In the genomic region with DNA sequence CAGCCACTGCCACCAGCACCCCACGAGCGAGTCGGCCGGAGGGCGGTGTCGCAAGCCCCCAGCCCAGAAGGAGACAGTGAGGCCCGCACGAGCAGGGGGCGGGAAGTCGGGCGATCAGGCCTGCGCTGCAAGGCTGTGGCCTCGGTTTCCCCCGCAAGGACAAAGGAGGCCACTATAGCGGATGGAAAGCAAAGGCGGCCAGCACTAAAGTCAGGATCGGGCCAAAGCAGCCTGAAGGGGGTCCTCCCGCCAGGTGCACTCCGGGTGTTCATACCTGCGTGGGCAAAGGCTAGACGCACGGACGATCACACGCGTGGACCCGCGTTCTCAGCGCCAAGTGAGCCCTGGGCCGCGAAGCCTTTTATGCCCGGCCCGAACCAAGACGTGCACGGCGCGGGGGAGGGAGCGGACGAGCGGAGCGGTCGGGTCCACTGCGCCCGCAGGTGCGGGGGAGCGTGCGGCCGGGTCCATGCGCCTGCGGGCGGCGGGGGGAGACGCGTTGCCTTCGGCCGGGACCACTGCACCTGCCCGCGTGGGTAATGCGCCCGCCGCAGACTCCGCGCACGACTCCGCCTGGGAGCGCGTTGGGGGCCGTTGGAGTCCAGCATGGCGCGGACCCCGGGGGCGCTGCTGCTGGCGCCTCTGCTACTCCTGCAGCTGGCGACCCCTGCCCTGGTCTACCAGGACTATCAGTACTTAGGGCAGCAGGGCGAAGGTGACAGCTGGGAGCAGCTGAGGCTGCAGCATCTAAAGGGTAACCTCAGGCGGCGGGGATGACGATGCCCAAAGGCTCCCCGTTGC, we compare ENCODE assay signal across 1 cellular context.
TF ChIP-seq lines count a peak whose summit lies in the region.

A gene (minus strand): TSS at position 335 of the 801 bp plus-strand sequence. CDS start 539 bp downstream, outside the sequence.
A gene (plus strand): TSS at position 604 of the 801 bp plus-strand sequence. CDS start 3 bp downstream, at position 607.

TF ChIP-seq in HepG2, 621 proteins besides CTCF, POLR2A, EP300 and RAD21 (continued from another document and continues in another):
- TF ChIP-seq, protein P1, sequence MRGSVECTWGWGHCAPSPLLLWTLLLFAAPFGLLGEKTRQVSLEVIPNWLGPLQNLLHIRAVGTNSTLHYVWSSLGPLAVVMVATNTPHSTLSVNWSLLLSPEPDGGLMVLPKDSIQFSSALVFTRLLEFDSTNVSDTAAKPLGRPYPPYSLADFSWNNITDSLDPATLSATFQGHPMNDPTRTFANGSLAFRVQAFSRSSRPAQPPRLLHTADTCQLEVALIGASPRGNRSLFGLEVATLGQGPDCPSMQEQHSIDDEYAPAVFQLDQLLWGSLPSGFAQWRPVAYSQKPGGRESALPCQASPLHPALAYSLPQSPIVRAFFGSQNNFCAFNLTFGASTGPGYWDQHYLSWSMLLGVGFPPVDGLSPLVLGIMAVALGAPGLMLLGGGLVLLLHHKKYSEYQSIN (CRISPR knock-in tag; IDR thresholded peaks at IDR 0.05; ENCODE audit: borderline replicate concordance): no peak
- TF ChIP-seq MIER2 (CRISPR knock-in tag; IDR thresholded peaks at IDR 0.05) (peak; percentile 54; the same call in 1 of the 2 replicates), ZNF660 (CRISPR knock-in tag; IDR thresholded peaks at IDR 0.05; ENCODE audit: borderline replicate concordance, low read depth) (no peak), ZNF460 (CRISPR knock-in tag; IDR thresholded peaks at IDR 0.05; ENCODE audit: borderline replicate concordance) (peak; percentile 55), NFE2 (CRISPR knock-in tag; IDR thresholded peaks at IDR 0.05) (no peak), ZNF430 (CRISPR knock-in tag; IDR thresholded peaks at IDR 0.05) (peak; percentile 97), ZNF746 (CRISPR knock-in tag; IDR thresholded peaks at IDR 0.05) (no peak), JUNB (CRISPR knock-in tag; IDR thresholded peaks at IDR 0.05; ENCODE audit: borderline replicate concordance) (no peak), KDM6A (CRISPR knock-in tag; IDR thresholded peaks at IDR 0.05; ENCODE audit: low read depth) (no peak), ZNF292 (CRISPR knock-in tag; IDR thresholded peaks at IDR 0.05; ENCODE audit: borderline replicate concordance, low read depth) (peak; percentile 20; the same call in 1 of the 2 replicates), SP4 (CRISPR knock-in tag; IDR thresholded peaks at IDR 0.05) (peak; percentile 54; the same call in 1 of the 2 replicates), TBP (CRISPR knock-in tag; IDR thresholded peaks at IDR 0.05) (peak; percentile 38; the same call in 1 of the 2 replicates), HES4 (CRISPR knock-in tag; IDR thresholded peaks at IDR 0.05; ENCODE audit: borderline replicate concordance) (peak; percentile 81; the same call in 1 of the 2 replicates), ZFP62 (CRISPR knock-in tag; IDR thresholded peaks at IDR 0.05) (peak; percentile 98), ZNF547 (CRISPR knock-in tag; IDR thresholded peaks at IDR 0.05) (peak; percentile 93)
- TF ChIP-seq, protein P2, sequence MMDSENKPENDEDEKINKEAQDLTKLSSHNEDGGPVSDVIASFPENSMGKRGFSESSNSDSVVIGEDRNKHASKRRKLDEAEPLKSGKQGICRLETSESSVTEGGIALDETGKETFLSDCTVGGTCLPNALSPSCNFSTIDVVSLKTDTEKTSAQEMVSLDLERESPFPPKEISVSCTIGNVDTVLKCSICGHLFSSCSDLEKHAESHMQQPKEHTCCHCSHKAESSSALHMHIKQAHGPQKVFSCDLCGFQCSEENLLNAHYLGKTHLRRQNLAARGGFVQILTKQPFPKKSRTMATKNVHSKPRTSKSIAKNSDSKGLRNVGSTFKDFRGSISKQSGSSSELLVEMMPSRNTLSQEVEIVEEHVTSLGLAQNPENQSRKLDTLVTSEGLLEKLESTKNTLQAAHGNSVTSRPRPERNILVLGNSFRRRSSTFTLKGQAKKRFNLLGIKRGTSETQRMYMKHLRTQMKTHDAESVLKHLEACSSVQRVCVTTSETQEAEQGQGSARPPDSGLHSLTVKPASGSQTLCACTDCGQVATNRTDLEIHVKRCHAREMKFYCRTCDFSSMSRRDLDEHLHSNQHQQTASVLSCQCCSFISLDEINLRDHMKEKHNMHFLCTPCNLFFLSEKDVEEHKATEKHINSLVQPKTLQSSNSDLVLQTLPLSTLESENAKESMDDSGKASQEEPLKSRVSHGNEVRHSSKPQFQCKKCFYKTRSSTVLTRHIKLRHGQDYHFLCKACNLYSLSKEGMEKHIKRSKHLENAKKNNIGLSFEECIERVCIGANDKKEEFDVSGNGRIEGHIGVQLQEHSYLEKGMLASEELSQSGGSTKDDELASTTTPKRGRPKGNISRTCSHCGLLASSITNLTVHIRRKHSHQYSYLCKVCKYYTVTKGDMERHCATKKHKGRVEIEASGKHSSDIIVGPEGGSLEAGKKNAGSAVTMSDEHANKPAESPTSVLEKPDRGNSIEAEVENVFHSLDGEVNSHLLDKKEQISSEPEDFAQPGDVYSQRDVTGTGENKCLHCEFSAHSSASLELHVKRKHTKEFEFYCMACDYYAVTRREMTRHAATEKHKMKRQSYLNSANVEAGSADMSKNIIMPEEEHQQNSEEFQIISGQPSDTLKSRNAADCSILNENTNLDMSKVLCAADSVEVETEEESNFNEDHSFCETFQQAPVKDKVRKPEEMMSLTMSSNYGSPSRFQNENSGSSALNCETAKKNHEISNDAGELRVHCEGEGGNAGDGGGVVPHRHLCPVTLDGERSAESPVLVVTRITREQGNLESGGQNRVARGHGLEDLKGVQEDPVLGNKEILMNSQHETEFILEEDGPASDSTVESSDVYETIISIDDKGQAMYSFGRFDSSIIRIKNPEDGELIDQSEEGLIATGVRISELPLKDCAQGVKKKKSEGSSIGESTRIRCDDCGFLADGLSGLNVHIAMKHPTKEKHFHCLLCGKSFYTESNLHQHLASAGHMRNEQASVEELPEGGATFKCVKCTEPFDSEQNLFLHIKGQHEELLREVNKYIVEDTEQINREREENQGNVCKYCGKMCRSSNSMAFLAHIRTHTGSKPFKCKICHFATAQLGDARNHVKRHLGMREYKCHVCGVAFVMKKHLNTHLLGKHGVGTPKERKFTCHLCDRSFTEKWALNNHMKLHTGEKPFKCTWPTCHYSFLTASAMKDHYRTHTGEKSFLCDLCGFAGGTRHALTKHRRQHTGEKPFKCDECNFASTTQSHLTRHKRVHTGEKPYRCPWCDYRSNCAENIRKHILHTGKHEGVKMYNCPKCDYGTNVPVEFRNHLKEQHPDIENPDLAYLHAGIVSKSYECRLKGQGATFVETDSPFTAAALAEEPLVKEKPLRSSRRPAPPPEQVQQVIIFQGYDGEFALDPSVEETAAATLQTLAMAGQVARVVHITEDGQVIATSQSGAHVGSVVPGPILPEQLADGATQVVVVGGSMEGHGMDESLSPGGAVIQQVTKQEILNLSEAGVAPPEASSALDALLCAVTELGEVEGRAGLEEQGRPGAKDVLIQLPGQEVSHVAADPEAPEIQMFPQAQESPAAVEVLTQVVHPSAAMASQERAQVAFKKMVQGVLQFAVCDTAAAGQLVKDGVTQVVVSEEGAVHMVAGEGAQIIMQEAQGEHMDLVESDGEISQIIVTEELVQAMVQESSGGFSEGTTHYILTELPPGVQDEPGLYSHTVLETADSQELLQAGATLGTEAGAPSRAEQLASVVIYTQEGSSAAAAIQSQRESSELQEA (CRISPR knock-in tag; IDR thresholded peaks at IDR 0.05; ENCODE audit: not compliant biosample characterization): peak; percentile 70
- TF ChIP-seq, protein P3, sequence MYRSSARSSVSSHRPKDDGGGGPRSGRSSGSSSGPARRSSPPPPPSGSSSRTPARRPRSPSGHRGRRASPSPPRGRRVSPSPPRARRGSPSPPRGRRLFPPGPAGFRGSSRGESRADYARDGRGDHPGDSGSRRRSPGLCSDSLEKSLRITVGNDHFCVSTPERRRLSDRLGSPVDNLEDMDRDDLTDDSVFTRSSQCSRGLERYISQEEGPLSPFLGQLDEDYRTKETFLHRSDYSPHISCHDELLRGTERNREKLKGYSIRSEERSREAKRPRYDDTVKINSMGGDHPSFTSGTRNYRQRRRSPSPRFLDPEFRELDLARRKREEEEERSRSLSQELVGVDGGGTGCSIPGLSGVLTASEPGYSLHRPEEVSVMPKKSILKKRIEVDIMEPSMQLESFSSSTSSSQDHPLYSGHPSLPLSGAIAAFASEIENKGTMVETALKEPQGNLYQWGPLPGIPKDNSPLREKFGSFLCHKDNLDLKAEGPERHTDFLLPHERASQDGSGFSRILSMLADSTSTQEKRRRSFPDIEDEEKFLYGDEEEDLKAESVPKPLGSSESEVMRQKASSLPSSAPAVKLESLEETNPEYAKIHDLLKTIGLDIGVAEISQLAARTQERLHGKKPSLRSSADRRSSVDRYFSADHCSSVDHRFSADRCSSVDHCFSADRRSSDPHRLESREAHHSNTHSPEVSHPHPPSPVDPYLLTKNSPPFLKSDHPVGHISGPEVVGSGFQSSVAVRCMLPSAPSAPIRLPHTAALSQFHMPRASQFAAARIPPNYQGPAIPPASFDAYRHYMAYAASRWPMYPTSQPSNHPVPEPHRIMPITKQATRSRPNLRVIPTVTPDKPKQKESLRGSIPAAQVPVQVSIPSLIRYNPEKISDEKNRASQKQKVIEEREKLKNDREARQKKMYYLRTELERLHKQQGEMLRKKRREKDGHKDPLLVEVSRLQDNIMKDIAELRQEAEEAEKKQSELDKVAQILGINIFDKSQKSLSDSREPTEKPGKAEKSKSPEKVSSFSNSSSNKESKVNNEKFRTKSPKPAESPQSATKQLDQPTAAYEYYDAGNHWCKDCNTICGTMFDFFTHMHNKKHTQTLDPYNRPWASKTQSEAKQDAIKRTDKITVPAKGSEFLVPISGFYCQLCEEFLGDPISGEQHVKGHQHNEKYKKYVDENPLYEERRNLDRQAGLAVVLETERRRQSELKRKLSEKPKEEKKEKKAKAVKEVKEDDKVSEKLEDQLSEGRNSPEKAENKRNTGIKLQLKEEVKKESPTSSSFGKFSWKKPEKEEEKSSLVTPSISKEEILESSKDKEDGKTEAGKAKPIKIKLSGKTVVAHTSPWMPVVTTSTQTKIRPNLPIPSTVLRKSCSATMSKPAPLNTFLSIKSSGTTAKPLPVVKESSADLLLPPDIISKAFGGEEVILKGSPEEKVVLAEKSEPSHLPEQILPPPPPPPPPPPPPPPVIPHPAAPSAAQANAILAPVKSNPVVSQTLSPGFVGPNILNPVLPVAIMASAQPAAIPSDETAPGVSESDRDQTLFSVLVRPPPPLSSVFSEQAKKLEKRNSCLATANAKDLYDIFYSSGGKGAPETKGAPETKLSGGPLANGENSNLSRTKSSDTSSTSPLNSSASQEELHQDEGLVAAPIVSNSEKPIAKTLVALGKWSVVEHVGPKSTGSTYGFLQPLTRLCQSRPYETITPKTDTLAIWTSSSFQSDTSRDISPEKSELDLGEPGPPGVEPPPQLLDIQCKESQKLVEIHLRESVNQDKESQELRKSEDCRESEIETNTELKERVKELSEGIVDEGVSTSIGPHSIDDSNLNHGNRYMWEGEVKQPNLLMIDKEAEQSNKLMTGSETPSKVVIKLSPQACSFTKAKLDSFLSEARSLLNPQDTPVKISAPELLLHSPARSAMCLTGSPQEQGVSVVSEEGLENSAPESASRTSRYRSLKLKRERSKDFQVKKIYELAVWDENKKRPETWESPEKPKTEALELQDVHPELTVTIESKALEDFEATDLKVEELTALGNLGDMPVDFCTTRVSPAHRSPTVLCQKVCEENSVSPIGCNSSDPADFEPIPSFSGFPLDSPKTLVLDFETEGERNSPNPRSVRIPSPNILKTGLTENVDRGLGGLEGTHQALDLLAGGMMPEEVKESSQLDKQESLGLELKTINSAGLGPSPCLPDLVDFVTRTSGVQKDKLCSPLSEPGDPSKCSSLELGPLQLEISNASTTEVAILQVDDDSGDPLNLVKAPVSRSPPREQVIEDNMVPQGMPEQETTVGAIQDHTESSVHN (CRISPR knock-in tag; IDR thresholded peaks at IDR 0.05): 0 out of 2 replicates have a peak, but pooled peaks have one; percentile 21
- TF ChIP-seq, protein P4, sequence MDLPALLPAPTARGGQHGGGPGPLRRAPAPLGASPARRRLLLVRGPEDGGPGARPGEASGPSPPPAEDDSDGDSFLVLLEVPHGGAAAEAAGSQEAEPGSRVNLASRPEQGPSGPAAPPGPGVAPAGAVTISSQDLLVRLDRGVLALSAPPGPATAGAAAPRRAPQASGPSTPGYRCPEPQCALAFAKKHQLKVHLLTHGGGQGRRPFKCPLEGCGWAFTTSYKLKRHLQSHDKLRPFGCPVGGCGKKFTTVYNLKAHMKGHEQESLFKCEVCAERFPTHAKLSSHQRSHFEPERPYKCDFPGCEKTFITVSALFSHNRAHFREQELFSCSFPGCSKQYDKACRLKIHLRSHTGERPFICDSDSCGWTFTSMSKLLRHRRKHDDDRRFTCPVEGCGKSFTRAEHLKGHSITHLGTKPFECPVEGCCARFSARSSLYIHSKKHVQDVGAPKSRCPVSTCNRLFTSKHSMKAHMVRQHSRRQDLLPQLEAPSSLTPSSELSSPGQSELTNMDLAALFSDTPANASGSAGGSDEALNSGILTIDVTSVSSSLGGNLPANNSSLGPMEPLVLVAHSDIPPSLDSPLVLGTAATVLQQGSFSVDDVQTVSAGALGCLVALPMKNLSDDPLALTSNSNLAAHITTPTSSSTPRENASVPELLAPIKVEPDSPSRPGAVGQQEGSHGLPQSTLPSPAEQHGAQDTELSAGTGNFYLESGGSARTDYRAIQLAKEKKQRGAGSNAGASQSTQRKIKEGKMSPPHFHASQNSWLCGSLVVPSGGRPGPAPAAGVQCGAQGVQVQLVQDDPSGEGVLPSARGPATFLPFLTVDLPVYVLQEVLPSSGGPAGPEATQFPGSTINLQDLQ (CRISPR knock-in tag; IDR thresholded peaks at IDR 0.05): no peak
- TF ChIP-seq, protein P5, sequence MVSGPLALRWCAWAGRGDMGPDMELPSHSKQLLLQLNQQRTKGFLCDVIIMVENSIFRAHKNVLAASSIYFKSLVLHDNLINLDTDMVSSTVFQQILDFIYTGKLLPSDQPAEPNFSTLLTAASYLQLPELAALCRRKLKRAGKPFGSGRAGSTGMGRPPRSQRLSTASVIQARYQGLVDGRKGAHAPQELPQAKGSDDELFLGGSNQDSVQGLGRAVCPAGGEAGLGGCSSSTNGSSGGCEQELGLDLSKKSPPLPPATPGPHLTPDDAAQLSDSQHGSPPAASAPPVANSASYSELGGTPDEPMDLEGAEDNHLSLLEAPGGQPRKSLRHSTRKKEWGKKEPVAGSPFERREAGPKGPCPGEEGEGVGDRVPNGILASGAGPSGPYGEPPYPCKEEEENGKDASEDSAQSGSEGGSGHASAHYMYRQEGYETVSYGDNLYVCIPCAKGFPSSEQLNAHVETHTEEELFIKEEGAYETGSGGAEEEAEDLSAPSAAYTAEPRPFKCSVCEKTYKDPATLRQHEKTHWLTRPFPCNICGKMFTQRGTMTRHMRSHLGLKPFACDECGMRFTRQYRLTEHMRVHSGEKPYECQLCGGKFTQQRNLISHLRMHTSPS (CRISPR knock-in tag; IDR thresholded peaks at IDR 0.05; ENCODE audit: low read depth): no peak
- TF ChIP-seq, protein P6, sequence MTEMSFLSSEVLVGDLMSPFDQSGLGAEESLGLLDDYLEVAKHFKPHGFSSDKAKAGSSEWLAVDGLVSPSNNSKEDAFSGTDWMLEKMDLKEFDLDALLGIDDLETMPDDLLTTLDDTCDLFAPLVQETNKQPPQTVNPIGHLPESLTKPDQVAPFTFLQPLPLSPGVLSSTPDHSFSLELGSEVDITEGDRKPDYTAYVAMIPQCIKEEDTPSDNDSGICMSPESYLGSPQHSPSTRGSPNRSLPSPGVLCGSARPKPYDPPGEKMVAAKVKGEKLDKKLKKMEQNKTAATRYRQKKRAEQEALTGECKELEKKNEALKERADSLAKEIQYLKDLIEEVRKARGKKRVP (CRISPR knock-in tag; IDR thresholded peaks at IDR 0.05): no peak
